Comparison of ENCODE assay signal across 15 cellular contexts in genomic region chr1:58804853-58805252, GRCh38. TPM values are rescaled to one million over a fixed set of nuclear protein-coding genes. Genes with fewer than 3 reads are reported as not detected.
DNase-seq lines count a peak whose midpoint lies in the region; ATAC-seq, FAIRE-seq and TF ChIP-seq lines count a peak whose summit lies in the region.
"Had no signal": no experiment of that assay in that cellular context is flagged by ENCODE, and none has a peak within 500 bp of the region (broad histone marks: within the 10 kb centered on the region; RNA-seq: fewer than 3 reads in every experiment).

No MANE protein-coding gene starts in this region.

- SMC1A ChIA-PET in GM12878 (lab: Charles Lee; ENCODE audit: uncharacterized antibody, unreplicated experiment), result interaction anchor here (1.4 kb wide), 1 partner anchor 17 kb away, joined by 4 read pairs; no protein-coding TSS in a partner anchor

- in situ Hi-C loops in GM12878 (cut with MboI), result no loop called here

- TF ChIP-seq POLR2A in GM12878 (IDR thresholded peaks at IDR 0.05; ENCODE audit: low read depth, low read length), result no peak

- H3K4me1 Mint-ChIP-seq in naive B cell, result peaks cover 50 to 74% (median 67%) of the 10 kb centered on the region in 3 donors

- H3K4me1 ChIP-seq in Karpas-422 (ENCODE audit: low read length), result no peaks in the 10 kb centered on the region
- peaks cover 19% of the 10 kb centered on the region for H3K4me1 ChIP-seq in GM12878 (ENCODE audit: control insufficient read depth, insufficient read depth, low read length)

- ATAC-seq in GM12878 (peak; percentile 27; the same call in 2 of the 3 replicates), naive B cell (ENCODE audit: low read depth in 2 of 2) (no peak), HG03196 (IDR thresholded peaks at IDR 0.05; ENCODE audit: unreplicated experiment) (no peak), SK-N-SH treated with all-trans-retinoic acid at 6 μM for 48 hours (no peak)
- ATAC-seq: lower lobe of right lung; natural killer cell treated with Interleukin-12 subunit alpha and Interleukin-12 subunit beta and Interleukin-15 and Interleukin-18, amount 100 ng/mL, for 72 hours had no signal

- H3K9me2 ChIP-seq in Karpas-422 (replicated peaks; ENCODE audit: insufficient read depth, low read length), result no peaks in the 10 kb centered on the region

- H3K27me3 ChIP-seq in Karpas-422 (ENCODE audit: low read length) (no peaks in the 10 kb centered on the region), GM12878 (replicated peaks in 1 of 2; ENCODE audit: control insufficient read depth in 2 of 2, insufficient read depth in 2 of 2, low read length in 1 of 2) (no peaks in the 10 kb centered on the region)

- H3K27ac ChIP-seq in Karpas-422 (ENCODE audit: low read length) (no peak overlapping the region), GM12878 (ENCODE audit: control insufficient read depth, insufficient read depth) (no peak overlapping the region)
- H3K27ac ChIP-seq: lower lobe of right lung had no signal

- H3K4me2 ChIP-seq in Karpas-422 (ENCODE audit: low read depth, low read length, poor library complexity, severe bottlenecking) (no peak overlapping the region), GM12878 (ENCODE audit: control insufficient read depth, insufficient read depth) (no peak overlapping the region)

- intact Hi-C loops in GM12878 (cut with micrococcal nuclease; ENCODE audit: unreplicated experiment), result no loop called here

- H3K9me3 Mint-ChIP-seq in naive B cell, result peaks cover 0 to 3% (median 0%) of the 10 kb centered on the region in 7 donors
- H3K9me3 Mint-ChIP-seq: natural killer cell treated with Interleukin-12 subunit alpha and Interleukin-12 subunit beta and Interleukin-15 and Interleukin-18, amount 100 ng/mL, for 72 hours had no signal

- no peak overlapping the region for H3K9ac ChIP-seq in Karpas-422 (ENCODE audit: low read length)
- no peak overlapping the region for H3K9ac ChIP-seq in GM12878 (ENCODE audit: control insufficient read depth, insufficient read depth, low read length)

- no peak for FAIRE-seq in GM12878 (lab: Jason Lieb, UNC)
- FAIRE-seq: endometrium had no signal

- RAD21 ChIA-PET in GM12878 (lab: Charles Lee; ENCODE audit: unreplicated experiment), result no interaction called here

- TF ChIP-seq CTCF in GM12872 (IDR thresholded peaks at IDR 0.05; ENCODE audit: insufficient read depth, low read depth, low read length) (0 out of 3 replicates have a peak, but pooled peaks have one; percentile 15), GM12878 (IDR thresholded peaks at IDR 0.05 in 2 of 3, conservative IDR thresholded peaks at IDR 0.05 in 1 of 3; ENCODE audit: control insufficient read depth in 2 of 3, extremely low read depth in 1 of 3, insufficient read depth in 1 of 3, low read depth in 3 of 3, low read length in 3 of 3) (no peak)

- H3K79me2 ChIP-seq in Karpas-422 (ENCODE audit: low read length) (no peaks in the 10 kb centered on the region), GM12878 (ENCODE audit: control insufficient read depth, insufficient read depth, low read length) (no peaks in the 10 kb centered on the region)

- no peaks in the 10 kb centered on the region for H3K27me3 Mint-ChIP-seq in naive B cell
- H3K27me3 Mint-ChIP-seq: natural killer cell treated with Interleukin-12 subunit alpha and Interleukin-12 subunit beta and Interleukin-15 and Interleukin-18, amount 100 ng/mL, for 72 hours had no signal

- H2AFZ ChIP-seq in Karpas-422 (ENCODE audit: low read length), result no peak overlapping the region
- H2AFZ ChIP-seq in GM12878 (ENCODE audit: control insufficient read depth, low read depth, low read length), result no peak overlapping the region

- no peaks in the 10 kb centered on the region for H3K36me3 ChIP-seq in Karpas-422 (ENCODE audit: insufficient read depth, low read length)
- no peaks in the 10 kb centered on the region for H3K36me3 ChIP-seq in GM12878 (ENCODE audit: control insufficient read depth in 2 of 2, insufficient read depth in 2 of 2, low read length in 1 of 2)
- H3K36me3 ChIP-seq: lower lobe of right lung had no signal

- H4K20me1 ChIP-seq in Karpas-422 (ENCODE audit: insufficient read depth, low read depth, low read length), result no peaks in the 10 kb centered on the region
- H4K20me1 ChIP-seq in GM12878 (ENCODE audit: control insufficient read depth, insufficient read depth), result no peaks in the 10 kb centered on the region

- peak; percentile 41 for DNase-seq in Karpas-422
- DNase-seq in GM12878 (ENCODE audit: low read depth, low spot score), result no peak
- DNase-seq in naive B cell, result no peak
- DNase-seq in activated CD8-positive, alpha-beta memory T cell treated with anti-CD3 and anti-CD28 coated beads, Interleukin-2, amount 50 U/mL, for 48 hours, result no peak
- DNase-seq: activated CD4-positive, alpha-beta T cell treated with anti-CD3 and anti-CD28 coated beads, Interleukin-2, amount 50 U/mL, for 4 hours; AML-193; cerebellar nuclear complex; foreskin melanocyte; lower lobe of right lung; stimulated activated CD4-positive, alpha-beta T cell treated with anti-CD3 and anti-CD28 coated beads, Interleukin-12 subunit alpha, Interleukin-12 subunit beta, amount 100 ng/mL, for 4 hours had no signal

- H3K36me3 Mint-ChIP-seq in naive B cell, result no peaks in the 10 kb centered on the region
- H3K36me3 Mint-ChIP-seq: natural killer cell treated with Interleukin-12 subunit alpha and Interleukin-12 subunit beta and Interleukin-15 and Interleukin-18, amount 100 ng/mL, for 72 hours had no signal

- POLR2A ChIA-PET in GM12878 (lab: Charles Lee), result no interaction called here

- no peak for TF ChIP-seq EP300 in GM12878 (IDR thresholded peaks at IDR 0.05; ENCODE audit: borderline replicate concordance in 1 of 2, control insufficient read depth in 1 of 2, low read depth in 2 of 2, low read length in 2 of 2)

- 100% methylated on average over 1 of the region's 1 CpG for WGBS in GM12878 (ENCODE audit: insufficient coverage, insufficient replicate concordance, low lambda C conversion rate, missing lambda C conversion rate)

- TF ChIP-seq RAD21 in GM12878 (IDR thresholded peaks at IDR 0.05; ENCODE audit: insufficient read depth, low read depth, low read length), result no peak

- CTCF ChIA-PET in GM12878 (lab: Yijun Ruan, JAX), result interaction anchor here (0.6 to 1.5 kb wide), 3 partner anchors 23 to 894 kb away, joined by 3 to 5 read pairs (median 3); no protein-coding TSS in a partner anchor

- no peak overlapping the region for H3K4me3 ChIP-seq in Karpas-422 (ENCODE audit: low read length)
- H3K4me3 ChIP-seq in GM12878, result no peak overlapping the region
- H3K4me3 ChIP-seq: lower lobe of right lung had no signal

- no TSS peak for BruUV-seq in GM12878 (replicated peaks; lab: Mats Ljungman, UMichigan)

- H3K4me3 Mint-ChIP-seq in naive B cell, result peak overlapping the region in 2 of 8 donors; percentile 26 to 79
- H3K4me3 Mint-ChIP-seq: natural killer cell treated with Interleukin-12 subunit alpha and Interleukin-12 subunit beta and Interleukin-15 and Interleukin-18, amount 100 ng/mL, for 72 hours had no signal

- H3K27ac Mint-ChIP-seq in naive B cell, result peak overlapping the region; percentile 89 to 99 (median 94)
- H3K27ac Mint-ChIP-seq: natural killer cell treated with Interleukin-12 subunit alpha and Interleukin-12 subunit beta and Interleukin-15 and Interleukin-18, amount 100 ng/mL, for 72 hours had no signal

- no peaks in the 10 kb centered on the region for H3K9me3 ChIP-seq in Karpas-422 (ENCODE audit: low read length)
- H3K9me3 ChIP-seq in GM12878 (replicated peaks; ENCODE audit: control insufficient read depth, insufficient read depth, low read length), result no peaks in the 10 kb centered on the region
- H3K9me3 ChIP-seq: lower lobe of right lung had no signal

TF ChIP-seq in GM12878, 131 proteins besides CTCF, POLR2A, EP300 and RAD21 (continues in another document):
- no peak for TF ChIP-seq PBX3 (IDR thresholded peaks at IDR 0.05; ENCODE audit: insufficient replicate concordance, low read depth, low read length)

TF ChIP-seq in SK-N-SH treated with all-trans-retinoic acid at 6 μM for 48 hours, 23 proteins besides CTCF, POLR2A, EP300 and RAD21 (continues in another document):
- TF ChIP-seq ISL1 (CRISPR knock-in tag; IDR thresholded peaks at IDR 0.05) (no peak), TOX (CRISPR knock-in tag; IDR thresholded peaks at IDR 0.05; ENCODE audit: borderline replicate concordance) (no peak), ZC3H10 (CRISPR knock-in tag; IDR thresholded peaks at IDR 0.05) (no peak)
- TF ChIP-seq, protein P1, sequence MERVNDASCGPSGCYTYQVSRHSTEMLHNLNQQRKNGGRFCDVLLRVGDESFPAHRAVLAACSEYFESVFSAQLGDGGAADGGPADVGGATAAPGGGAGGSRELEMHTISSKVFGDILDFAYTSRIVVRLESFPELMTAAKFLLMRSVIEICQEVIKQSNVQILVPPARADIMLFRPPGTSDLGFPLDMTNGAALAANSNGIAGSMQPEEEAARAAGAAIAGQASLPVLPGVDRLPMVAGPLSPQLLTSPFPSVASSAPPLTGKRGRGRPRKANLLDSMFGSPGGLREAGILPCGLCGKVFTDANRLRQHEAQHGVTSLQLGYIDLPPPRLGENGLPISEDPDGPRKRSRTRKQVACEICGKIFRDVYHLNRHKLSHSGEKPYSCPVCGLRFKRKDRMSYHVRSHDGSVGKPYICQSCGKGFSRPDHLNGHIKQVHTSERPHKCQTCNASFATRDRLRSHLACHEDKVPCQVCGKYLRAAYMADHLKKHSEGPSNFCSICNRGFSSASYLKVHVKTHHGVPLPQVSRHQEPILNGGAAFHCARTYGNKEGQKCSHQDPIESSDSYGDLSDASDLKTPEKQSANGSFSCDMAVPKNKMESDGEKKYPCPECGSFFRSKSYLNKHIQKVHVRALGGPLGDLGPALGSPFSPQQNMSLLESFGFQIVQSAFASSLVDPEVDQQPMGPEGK (CRISPR knock-in tag; IDR thresholded peaks at IDR 0.05; ENCODE audit: borderline replicate concordance), result no peak

RNA-seq across cellular contexts. Expression of gene JUN, which starts 21.0 kb away (rescaled TPM):
- 2.1 and 5.4 TPM in 2 replicates for total RNA-seq in Karpas-422 (2014; rRNA removed; shearing (Covaris generic); ENCODE audit: low replicate concordance)
- 6.6 and 8.6 TPM in 2 replicates for total RNA-seq in GM12878 (2013; cell fraction: nucleolus; rRNA removed)
- total RNA-seq in GM12878 (2014; rRNA removed), result 6.0 and 6.7 TPM in 2 replicates
- total RNA-seq in GM12878 (2014; rRNA removed; fragmentation: Illumina TruSeq; extraction: Trizol), result 1.6 and 1.8 TPM in 2 replicates
- 8.4 and 8.7 TPM in 2 replicates for total RNA-seq in GM12878 (2021)
- polyA plus RNA-seq in GM12878 (2011; ENCODE audit: low read depth), result 2.8 TPM
- 1.4 and 2.5 TPM in 2 replicates for polyA plus RNA-seq in GM12878 (2011; rRNA removed)
- 2.7 and 3.0 TPM in 2 replicates for polyA plus RNA-seq in GM12878 (2011; cell fraction: cytosol; rRNA removed)
- polyA plus RNA-seq in GM12878 (2011; cell fraction: nucleus; rRNA removed), result 4.1 and 4.5 TPM in 2 replicates
- polyA plus RNA-seq in GM12878 (2012), result 10.7 and 15.4 TPM in 2 replicates
- 1.4 and 1.8 TPM in 2 replicates for polyA plus RNA-seq in GM12878 (2014; fragmentation: Illumina TruSeq; extraction: Trizol)
- polyA plus RNA-seq in GM12878 (2014; fragmentation: Nextera tagmentation; extraction: Ambion mirVana), result under 1 TPM; 0.18 to 0.37 TPM
- polyA plus RNA-seq in GM12878 (2014; rRNA removed), result 6.3 and 6.4 TPM in 2 replicates
- 1 to 10 TPM; 3.1 to 3.7 TPM for polyA plus RNA-seq in GM12878 (2016; fragmentation: Nextera tagmentation; extraction: Ambion mirVana)
- polyA minus RNA-seq in GM12878 (2011; rRNA and poly(A)+ RNA removed), result 1.8 and 3.8 TPM in 2 replicates
- 2.3 and 2.9 TPM in 2 replicates for polyA minus RNA-seq in GM12878 (2011; cell fraction: cytosol; rRNA and poly(A)+ RNA removed)
- polyA minus RNA-seq in GM12878 (2011; cell fraction: nucleus; rRNA and poly(A)+ RNA removed), result 9.4 and 13.0 TPM in 2 replicates
- polyA plus RNA-seq in naive B cell (ENCODE audit: low read depth in 6 of 6), result 100 to 1,000 TPM in 5 of 6 donors, 10 to 100 TPM in 1; 65.0 to 352 (median 221) TPM
